ENCODE assay signal across 14 cellular contexts in genomic region chr11:28100665-28101064, GRCh38. TPM values are rescaled to one million over a fixed set of nuclear protein-coding genes. Genes with fewer than 3 reads are reported as not detected.
A peak's percentile ranks its signal among the peaks of the same experiment; 100 is the strongest.
DNase-seq lines count a peak whose midpoint lies in the region; ATAC-seq and TF ChIP-seq lines count a peak whose summit lies in the region.
"Had no signal": no experiment of that assay in that cellular context is flagged by ENCODE, and none has a peak within 500 bp of the region (broad histone marks: within the 10 kb centered on the region; RNA-seq: fewer than 3 reads in every experiment).

No MANE protein-coding gene starts in this region.

- no peak overlapping the region for H3K4me3 Mint-ChIP-seq in MCF 10A (ENCODE audit: unreplicated experiment)
- H3K4me3 Mint-ChIP-seq in immature natural killer cell, result no peak overlapping the region
- H3K4me3 Mint-ChIP-seq: CD4-positive, alpha-beta T cell had no signal

- H3K27ac Mint-ChIP-seq in MCF 10A (ENCODE audit: low read depth, unreplicated experiment), result peak overlapping the region; percentile 74
- H3K27ac Mint-ChIP-seq in immature natural killer cell, result no peak overlapping the region
- H3K27ac Mint-ChIP-seq: CD4-positive, alpha-beta T cell had no signal

- H3K27me3 Mint-ChIP-seq in MCF 10A (ENCODE audit: insufficient read depth, unreplicated experiment) (no peaks in the 10 kb centered on the region), immature natural killer cell (ENCODE audit: low read depth in 3 of 3) (peaks cover 0 to 1% (median 0%) of the 10 kb centered on the region in 3 donors)
- H3K27me3 Mint-ChIP-seq: CD4-positive, alpha-beta T cell had no signal

- H3K9me3 Mint-ChIP-seq in MCF 10A (ENCODE audit: unreplicated experiment), result no peaks in the 10 kb centered on the region
- H3K9me3 Mint-ChIP-seq in immature natural killer cell, result no peaks in the 10 kb centered on the region
- H3K9me3 Mint-ChIP-seq: CD4-positive, alpha-beta T cell had no signal

- H3K14ac ChIP-seq in mesenchymal stem cell (ENCODE audit: low read length in 2 of 2), result no peak overlapping the region

- peaks cover 8% of the 10 kb centered on the region for H3K36me3 ChIP-seq in mammary epithelial cell (ENCODE audit: insufficient read depth, low read length)
- H3K36me3 ChIP-seq in mesenchymal stem cell (ENCODE audit: control insufficient read depth in 1 of 2, insufficient read depth in 2 of 2, low read depth in 1 of 2, low read length in 2 of 2), result no peaks in the 10 kb centered on the region

- no peak overlapping the region for H2BK12ac ChIP-seq in mesenchymal stem cell (ENCODE audit: low read length in 2 of 2)

- ATAC-seq in HG03095 (IDR thresholded peaks at IDR 0.05; ENCODE audit: unreplicated experiment), result no peak
- ATAC-seq: HCT116 had no signal

- no peak overlapping the region for H3K4ac ChIP-seq in mesenchymal stem cell (ENCODE audit: low read depth in 1 of 2, low read length in 2 of 2)

- H3K36me3 Mint-ChIP-seq in MCF 10A (ENCODE audit: insufficient read depth, unreplicated experiment), result peaks cover 6% of the 10 kb centered on the region
- no peaks in the 10 kb centered on the region for H3K36me3 Mint-ChIP-seq in immature natural killer cell

- H2BK5ac ChIP-seq in mesenchymal stem cell (ENCODE audit: low read depth, low read length, poor library complexity, severe bottlenecking), result no peak overlapping the region

- POLR2A ChIA-PET in MCF 10A (lab: Yijun Ruan, JAX) (interaction anchor here (0.6 to 1.9 kb wide), 7 partner anchors 9 to 643 kb away, joined by 3 to 6 read pairs (median 4); no protein-coding TSS in a partner anchor), RWPE1 (lab: Yijun Ruan, JAX; ENCODE audit: low non-redundant PET) (no interaction called here)

- peaks cover 88% of the 10 kb centered on the region for H3K79me2 ChIP-seq in mammary epithelial cell (ENCODE audit: insufficient read depth, low read length)

- H3K27me3 ChIP-seq in mammary epithelial cell (ENCODE audit: insufficient read depth, low read length), result no peaks in the 10 kb centered on the region
- H3K27me3 ChIP-seq in mesenchymal stem cell (ENCODE audit: control insufficient read depth in 1 of 2, insufficient read depth in 1 of 2, low read length in 2 of 2), result no peaks in the 10 kb centered on the region
- H3K27me3 ChIP-seq: BLaER1 had no signal

- in situ Hi-C loops in mammary epithelial cell (cut with MboI; ENCODE audit: low sequenced_read_pairs in 2 of 2), result loop anchor here in 1 of 2 donors (25.0 kb wide), 1 partner anchor 587 kb away; no protein-coding TSS in a partner anchor

- H3K4me1 ChIP-seq in mammary epithelial cell (ENCODE audit: insufficient read depth, low read length), result no peaks in the 10 kb centered on the region
- H3K4me1 ChIP-seq in mesenchymal stem cell (ENCODE audit: control insufficient read depth, insufficient read depth, low read depth, low read length), result no peaks in the 10 kb centered on the region

- intact Hi-C loops in MCF 10A (cut with micrococcal nuclease) (loop anchor here (10.0 kb wide), 2 partner anchors 594 to 1224 kb away; no protein-coding TSS in a partner anchor), mammary epithelial cell (cut with micrococcal nuclease) (loop anchor here (10.0 kb wide), 2 partner anchors 594 to 734 kb away; no protein-coding TSS in a partner anchor)

- CTCF ChIA-PET in MCF 10A (lab: Yijun Ruan, JAX), result interaction anchor here (0.6 kb wide), 2 partner anchors 9 to 30 kb away, joined by 3 to 4 read pairs; no protein-coding TSS in a partner anchor
- CTCF ChIA-PET in mammary epithelial cell (lab: Charles Lee; ENCODE audit: low non-redundant PET), result no interaction called here
- CTCF ChIA-PET in RWPE1 (lab: Yijun Ruan, JAX), result no interaction called here

- no peak overlapping the region for H2BK15ac ChIP-seq in mesenchymal stem cell (ENCODE audit: low read depth, poor library complexity, severe bottlenecking)

- BruUV-seq in MCF 10A (replicated peaks; lab: Mats Ljungman, UMichigan) (no TSS peak), mammary epithelial cell (replicated peaks; lab: Mats Ljungman, UMichigan) (no TSS peak)

- no peak overlapping the region for H2AFZ ChIP-seq in mammary epithelial cell (ENCODE audit: low read depth, low read length)
- no peak overlapping the region for H2AFZ ChIP-seq in mesenchymal stem cell (ENCODE audit: low read depth, low read length)

- H3K27ac ChIP-seq in mammary epithelial cell (ENCODE audit: insufficient read depth, low read depth, low read length) (no peak overlapping the region), mesenchymal stem cell (ENCODE audit: low read length, poor library complexity, severe bottlenecking) (no peak overlapping the region), RWPE1 (no peak overlapping the region)
- H3K27ac ChIP-seq: BLaER1 had no signal

- H3K9me3 ChIP-seq in mammary epithelial cell (replicated peaks; ENCODE audit: insufficient read depth, low read length), result no peaks in the 10 kb centered on the region
- no peaks in the 10 kb centered on the region for H3K9me3 ChIP-seq in mesenchymal stem cell (ENCODE audit: control insufficient read depth, low read length)
- H3K9me3 ChIP-seq: BLaER1 had no signal

- H3K4me3 ChIP-seq in mammary epithelial cell (replicated peaks in 1 of 3; ENCODE audit: insufficient read depth in 1 of 3, low read depth in 2 of 3, low read length in 3 of 3) (no peak overlapping the region), mesenchymal stem cell (ENCODE audit: insufficient read depth in 1 of 2, low read depth in 1 of 2, low read length in 2 of 2) (no peak overlapping the region)
- H3K4me3 ChIP-seq: BLaER1 had no signal

- peak overlapping the region; percentile 49 for H2BK120ac ChIP-seq in mesenchymal stem cell (ENCODE audit: low read depth, low read length)

- H2AK5ac ChIP-seq in mesenchymal stem cell (ENCODE audit: low read length, severe bottlenecking), result no peak overlapping the region

- no peak overlapping the region for H4K8ac ChIP-seq in mesenchymal stem cell (ENCODE audit: low read length)

- H4K91ac ChIP-seq in mesenchymal stem cell (ENCODE audit: low read length), result no peak overlapping the region

- no peak overlapping the region for H3K18ac ChIP-seq in mesenchymal stem cell (ENCODE audit: low read depth in 1 of 2, low read length in 2 of 2)

- no peak for DNase-seq in MCF 10A (ENCODE audit: unreplicated experiment)
- no peak for DNase-seq in mammary epithelial cell
- peak; percentile 40 for DNase-seq in NCI-H69 (lab: John Stamatoyannopoulos, UW)
- no peak for DNase-seq in mesenchymal stem cell
- no peak for DNase-seq in immature natural killer cell
- no peak for DNase-seq in RWPE1 (ENCODE audit: low spot score)
- DNase-seq: 8988T; AML-193; Calu3; CD4-positive, alpha-beta T cell; DMS 273 treated with DMSO at 0.1 percent for 48 hours had no signal

- H3K9ac ChIP-seq in mammary epithelial cell (ENCODE audit: insufficient read depth, low read length) (no peak overlapping the region), mesenchymal stem cell (ENCODE audit: low read length) (no peak overlapping the region)
- H3K9ac ChIP-seq: BLaER1 had no signal

- TF ChIP-seq CTCF in MCF 10A (IDR thresholded peaks at IDR 0.05; ENCODE audit: unreplicated experiment) (no peak), mammary epithelial cell (conservative IDR thresholded peaks at IDR 0.05 in 1 of 2, IDR thresholded peaks at IDR 0.05 in 1 of 2; ENCODE audit: extremely low read depth in 1 of 2, insufficient read depth in 1 of 2, low read depth in 1 of 2, low read length in 2 of 2) (no peak), RWPE1 (conservative IDR thresholded peaks at IDR 0.05; ENCODE audit: low read depth) (no peak)

- H3K23ac ChIP-seq in mesenchymal stem cell (ENCODE audit: low read length in 2 of 2), result no peak overlapping the region

- H4K20me1 ChIP-seq in mammary epithelial cell (ENCODE audit: insufficient read depth, low read length), result no peaks in the 10 kb centered on the region

- peaks cover 12% of the 10 kb centered on the region for H3K79me1 ChIP-seq in mesenchymal stem cell (replicated peaks; ENCODE audit: low read length, poor library complexity, severe bottlenecking)

- H3K4me2 ChIP-seq in mammary epithelial cell (ENCODE audit: insufficient read depth, low read depth, low read length) (no peak overlapping the region), mesenchymal stem cell (ENCODE audit: low read length, poor library complexity, severe bottlenecking) (no peak overlapping the region)
- H3K4me2 ChIP-seq: BLaER1 had no signal

- dilution Hi-C loops in mammary epithelial cell (cut with HindIII; ENCODE audit: low sequenced_read_pairs), result no loop called here

- WGBS in mammary epithelial cell (ENCODE audit: low coverage, missing lambda C conversion rate), result 95% methylated on average over 2 of the region's 2 CpGs
- 100% methylated on average over 1 of the region's 2 CpGs for WGBS in mesenchymal stem cell

- peaks cover 49% of the 10 kb centered on the region for H3K4me1 Mint-ChIP-seq in MCF 10A (ENCODE audit: insufficient read depth, unreplicated experiment)
- no peaks in the 10 kb centered on the region for H3K4me1 Mint-ChIP-seq in immature natural killer cell

RNA-seq across cellular contexts. Expression of gene KIF18A, which starts 7.3 kb away (rescaled TPM):
- 8.9 and 12.9 TPM in 2 replicates for total RNA-seq in MCF 10A (2022)
- total RNA-seq in mammary epithelial cell, result 10 to 100 TPM in 1 of 2 donors, 1 to 10 TPM in 1; 1.0 to 11.6 TPM
- 6.8 TPM for polyA plus RNA-seq in mammary epithelial cell
- polyA minus RNA-seq in mammary epithelial cell, result 2.1 TPM
- 7.1 TPM for polyA plus RNA-seq in mesenchymal stem cell (2013, experiment 1 of 2)
- 7.3 TPM for polyA plus RNA-seq in mesenchymal stem cell (2013, experiment 2 of 2)
- polyA plus RNA-seq in immature natural killer cell, result 1 to 10 TPM in 2 of 3 donors, under 1 TPM in 1; 0.99 to 1.3 (median 1.1) TPM

RNA-seq across cellular contexts. Expression of gene METTL15, which starts 7.5 kb away (rescaled TPM):
- total RNA-seq in MCF 10A (2022) (16.8 and 19.9 TPM in 2 replicates), mammary epithelial cell (10 to 100 TPM; 17.2 to 17.9 TPM)
- polyA plus RNA-seq in mammary epithelial cell (6.5 TPM), immature natural killer cell (1 to 10 TPM; 5.2 to 7.4 (median 7.2) TPM)
- 8.3 TPM for polyA minus RNA-seq in mammary epithelial cell
- 7.1 TPM for polyA plus RNA-seq in mesenchymal stem cell (2013, experiment 1 of 2)
- polyA plus RNA-seq in mesenchymal stem cell (2013, experiment 2 of 2), result 7.8 TPM
